In the genomic region with DNA sequence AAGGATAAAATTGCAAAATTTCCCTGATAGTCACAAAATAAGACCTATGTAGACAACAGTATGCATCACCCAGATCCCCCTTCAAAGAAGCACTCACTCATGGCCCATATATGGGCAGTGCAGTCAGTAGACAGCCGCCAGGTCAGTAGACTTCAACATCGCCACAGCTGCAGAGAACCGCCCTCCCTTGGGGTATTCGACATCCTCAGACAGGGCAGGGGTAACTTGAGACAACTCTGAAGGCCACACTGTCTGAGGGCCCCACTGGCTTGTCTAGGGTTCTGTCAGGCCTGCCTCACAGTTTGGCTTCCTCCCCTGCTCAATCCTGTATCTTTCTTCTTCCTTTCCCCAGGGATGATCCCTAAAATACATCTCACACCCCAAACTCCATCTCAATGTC, we compare ENCODE assay signal across 1 cellular context.
TF ChIP-seq lines count a peak whose summit lies in the region.

No MANE protein-coding gene starts in this region.

TF ChIP-seq in GM23338, 12 proteins besides CTCF, POLR2A, EP300 and RAD21 (continued from another document):
- TF ChIP-seq, protein P1, sequence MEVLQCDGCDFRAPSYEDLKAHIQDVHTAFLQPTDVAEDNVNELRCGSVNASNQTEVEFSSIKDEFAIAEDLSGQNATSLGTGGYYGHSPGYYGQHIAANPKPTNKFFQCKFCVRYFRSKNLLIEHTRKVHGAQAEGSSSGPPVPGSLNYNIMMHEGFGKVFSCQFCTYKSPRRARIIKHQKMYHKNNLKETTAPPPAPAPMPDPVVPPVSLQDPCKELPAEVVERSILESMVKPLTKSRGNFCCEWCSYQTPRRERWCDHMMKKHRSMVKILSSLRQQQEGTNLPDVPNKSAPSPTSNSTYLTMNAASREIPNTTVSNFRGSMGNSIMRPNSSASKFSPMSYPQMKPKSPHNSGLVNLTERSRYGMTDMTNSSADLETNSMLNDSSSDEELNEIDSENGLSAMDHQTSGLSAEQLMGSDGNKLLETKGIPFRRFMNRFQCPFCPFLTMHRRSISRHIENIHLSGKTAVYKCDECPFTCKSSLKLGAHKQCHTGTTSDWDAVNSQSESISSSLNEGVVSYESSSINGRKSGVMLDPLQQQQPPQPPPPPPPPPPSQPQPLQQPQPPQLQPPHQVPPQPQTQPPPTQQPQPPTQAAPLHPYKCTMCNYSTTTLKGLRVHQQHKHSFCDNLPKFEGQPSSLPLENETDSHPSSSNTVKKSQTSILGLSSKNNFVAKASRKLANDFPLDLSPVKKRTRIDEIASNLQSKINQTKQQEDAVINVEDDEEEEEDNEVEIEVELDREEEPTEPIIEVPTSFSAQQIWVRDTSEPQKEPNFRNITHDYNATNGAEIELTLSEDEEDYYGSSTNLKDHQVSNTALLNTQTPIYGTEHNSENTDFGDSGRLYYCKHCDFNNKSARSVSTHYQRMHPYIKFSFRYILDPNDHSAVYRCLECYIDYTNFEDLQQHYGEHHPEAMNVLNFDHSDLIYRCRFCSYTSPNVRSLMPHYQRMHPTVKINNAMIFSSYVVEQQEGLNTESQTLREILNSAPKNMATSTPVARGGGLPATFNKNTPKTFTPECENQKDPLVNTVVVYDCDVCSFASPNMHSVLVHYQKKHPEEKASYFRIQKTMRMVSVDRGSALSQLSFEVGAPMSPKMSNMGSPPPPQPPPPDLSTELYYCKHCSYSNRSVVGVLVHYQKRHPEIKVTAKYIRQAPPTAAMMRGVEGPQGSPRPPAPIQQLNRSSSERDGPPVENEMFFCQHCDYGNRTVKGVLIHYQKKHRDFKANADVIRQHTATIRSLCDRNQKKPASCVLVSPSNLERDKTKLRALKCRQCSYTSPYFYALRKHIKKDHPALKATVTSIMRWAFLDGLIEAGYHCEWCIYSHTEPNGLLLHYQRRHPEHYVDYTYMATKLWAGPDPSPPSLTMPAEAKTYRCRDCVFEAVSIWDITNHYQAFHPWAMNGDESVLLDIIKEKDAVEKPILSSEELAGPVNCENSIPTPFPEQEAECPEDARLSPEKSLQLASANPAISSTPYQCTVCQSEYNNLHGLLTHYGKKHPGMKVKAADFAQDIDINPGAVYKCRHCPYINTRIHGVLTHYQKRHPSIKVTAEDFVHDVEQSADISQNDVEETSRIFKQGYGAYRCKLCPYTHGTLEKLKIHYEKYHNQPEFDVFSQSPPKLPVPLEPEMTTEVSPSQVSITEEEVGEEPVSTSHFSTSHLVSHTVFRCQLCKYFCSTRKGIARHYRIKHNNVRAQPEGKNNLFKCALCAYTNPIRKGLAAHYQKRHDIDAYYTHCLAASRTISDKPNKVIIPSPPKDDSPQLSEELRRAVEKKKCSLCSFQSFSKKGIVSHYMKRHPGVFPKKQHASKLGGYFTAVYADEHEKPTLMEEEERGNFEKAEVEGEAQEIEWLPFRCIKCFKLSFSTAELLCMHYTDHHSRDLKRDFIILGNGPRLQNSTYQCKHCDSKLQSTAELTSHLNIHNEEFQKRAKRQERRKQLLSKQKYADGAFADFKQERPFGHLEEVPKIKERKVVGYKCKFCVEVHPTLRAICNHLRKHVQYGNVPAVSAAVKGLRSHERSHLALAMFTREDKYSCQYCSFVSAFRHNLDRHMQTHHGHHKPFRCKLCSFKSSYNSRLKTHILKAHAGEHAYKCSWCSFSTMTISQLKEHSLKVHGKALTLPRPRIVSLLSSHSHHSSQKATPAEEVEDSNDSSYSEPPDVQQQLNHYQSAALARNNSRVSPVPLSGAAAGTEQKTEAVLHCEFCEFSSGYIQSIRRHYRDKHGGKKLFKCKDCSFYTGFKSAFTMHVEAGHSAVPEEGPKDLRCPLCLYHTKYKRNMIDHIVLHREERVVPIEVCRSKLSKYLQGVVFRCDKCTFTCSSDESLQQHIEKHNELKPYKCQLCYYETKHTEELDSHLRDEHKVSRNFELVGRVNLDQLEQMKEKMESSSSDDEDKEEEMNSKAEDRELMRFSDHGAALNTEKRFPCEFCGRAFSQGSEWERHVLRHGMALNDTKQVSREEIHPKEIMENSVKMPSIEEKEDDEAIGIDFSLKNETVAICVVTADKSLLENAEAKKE (CRISPR knock-in tag; IDR thresholded peaks at IDR 0.05): no peak
